In genomic region chr16:82580293-82580900, GRCh38 we compare ENCODE assay signal across 10 cellular contexts. TPM values are rescaled to one million over a fixed set of nuclear protein-coding genes. Genes with fewer than 3 reads are reported as not detected.
DNase-seq lines count a peak whose midpoint lies in the region; ATAC-seq and TF ChIP-seq lines count a peak whose summit lies in the region.
"Had no signal": no experiment of that assay in that cellular context is flagged by ENCODE, and none has a peak within 500 bp of the region (broad histone marks: within the 10 kb centered on the region; RNA-seq: fewer than 3 reads in every experiment).

No MANE protein-coding gene starts in this region.

- no peaks in the 10 kb centered on the region for H3K79me2 ChIP-seq in OCI-LY7 (ENCODE audit: insufficient read depth, low read depth, low read length)

- no peaks in the 10 kb centered on the region for H3K27me3 Mint-ChIP-seq in activated naive CD8-positive, alpha-beta T cell treated with anti-CD3 and anti-CD28 coated beads, Interleukin-2, amount 50 U/mL, for 24 hours

- intact Hi-C loops in OCI-LY7 (cut with micrococcal nuclease; ENCODE audit: unreplicated experiment) (no loop called here), testis (cut with DNase I; ENCODE audit: low total_unique reads) (no loop called here)

- H3K4me3 Mint-ChIP-seq in activated naive CD8-positive, alpha-beta T cell treated with anti-CD3 and anti-CD28 coated beads, Interleukin-2, amount 50 U/mL, for 24 hours = no peak overlapping the region

- H4K20me1 ChIP-seq in OCI-LY7 (ENCODE audit: insufficient read depth, low read length) = no peaks in the 10 kb centered on the region
- H4K20me1 ChIP-seq: BLaER1 had no signal

- H3K4me1 ChIP-seq in OCI-LY7 (ENCODE audit: insufficient read depth, low read length, poor library complexity, severe bottlenecking) = no peaks in the 10 kb centered on the region
- no peaks in the 10 kb centered on the region for H3K4me1 ChIP-seq in cardiac muscle cell (ENCODE audit: low read depth)
- H3K4me1 ChIP-seq in testis = no peaks in the 10 kb centered on the region
- H3K4me1 ChIP-seq: Peyer's patch had no signal

- no peaks in the 10 kb centered on the region for H3K9me3 ChIP-seq in OCI-LY7 (ENCODE audit: low read length)
- H3K9me3 ChIP-seq in cardiac muscle cell (ENCODE audit: low read depth) = no peaks in the 10 kb centered on the region
- H3K9me3 ChIP-seq in testis = no peaks in the 10 kb centered on the region
- H3K9me3 ChIP-seq: BLaER1, Peyer's patch had no signal

- ATAC-seq in activated naive CD8-positive, alpha-beta T cell treated with anti-CD3 and anti-CD28 coated beads, Interleukin-2, amount 50 U/mL, for 24 hours = no peak

- POLR2A ChIA-PET in OCI-LY7 (lab: Charles Lee) = no interaction called here

- H2AFZ ChIP-seq in OCI-LY7 (ENCODE audit: low read length) = no peak overlapping the region

- TF ChIP-seq POLR2A in testis (IDR thresholded peaks at IDR 0.05) = no peak

- H3K4me3 ChIP-seq in OCI-LY7 (ENCODE audit: low read depth, low read length, poor library complexity, severe bottlenecking) (no peak overlapping the region), cardiac muscle cell (no peak overlapping the region), testis (no peak overlapping the region)
- H3K4me3 ChIP-seq: BLaER1, Peyer's patch had no signal

- H3K27ac ChIP-seq in OCI-LY7 (ENCODE audit: low read depth, low read length, poor library complexity, severe bottlenecking) = no peak overlapping the region
- no peak overlapping the region for H3K27ac ChIP-seq in cardiac muscle cell
- no peak overlapping the region for H3K27ac ChIP-seq in testis
- H3K27ac ChIP-seq: BLaER1, Peyer's patch had no signal

- DNase-seq in NCI-H345 (lab: John Stamatoyannopoulos, UW) = peak; percentile 33
- no peak for DNase-seq in NCI-H345 treated with DMSO at 0.1 percent for 48 hours (lab: John Stamatoyannopoulos, UW; ENCODE audit: unreplicated experiment)
- peak; percentile 7 for DNase-seq in OCI-LY7 (ENCODE audit: low spot score)
- peak; percentile 7 to 19 for DNase-seq in cardiac muscle cell (ENCODE audit: low read depth in 1 of 2, low spot score in 1 of 2)
- DNase-seq in testis = peak; percentile 68
- no peak for DNase-seq in dedifferentiated amniotic fluid mesenchymal stem cell (ENCODE audit: extremely low spot score)
- DNase-seq in activated naive CD8-positive, alpha-beta T cell treated with anti-CD3 and anti-CD28 coated beads, Interleukin-2, amount 50 U/mL, for 24 hours = no peak
- no peak for DNase-seq in islet precursor cell

- 60 to 61% methylated on average over 9 of the region's 9 CpGs for WGBS in testis, 2 donors

- CTCF ChIA-PET in OCI-LY7 (lab: Charles Lee; ENCODE audit: unreplicated experiment) = no interaction called here

- H3K4me2 ChIP-seq in OCI-LY7 (ENCODE audit: low read length) = no peak overlapping the region
- H3K4me2 ChIP-seq: BLaER1 had no signal

- no peaks in the 10 kb centered on the region for H3K9me3 Mint-ChIP-seq in activated naive CD8-positive, alpha-beta T cell treated with anti-CD3 and anti-CD28 coated beads, Interleukin-2, amount 50 U/mL, for 24 hours

- no peaks in the 10 kb centered on the region for H3K36me3 Mint-ChIP-seq in activated naive CD8-positive, alpha-beta T cell treated with anti-CD3 and anti-CD28 coated beads, Interleukin-2, amount 50 U/mL, for 24 hours (ENCODE audit: low read depth)

- no peaks in the 10 kb centered on the region for H3K9me2 ChIP-seq in OCI-LY7 (ENCODE audit: insufficient read depth, low read length)

- H3K27ac Mint-ChIP-seq in activated naive CD8-positive, alpha-beta T cell treated with anti-CD3 and anti-CD28 coated beads, Interleukin-2, amount 50 U/mL, for 24 hours = no peak overlapping the region

- H3K4me1 Mint-ChIP-seq in activated naive CD8-positive, alpha-beta T cell treated with anti-CD3 and anti-CD28 coated beads, Interleukin-2, amount 50 U/mL, for 24 hours = no peaks in the 10 kb centered on the region

- H3K27me3 ChIP-seq in cardiac muscle cell (no peaks in the 10 kb centered on the region), testis (no peaks in the 10 kb centered on the region)
- H3K27me3 ChIP-seq: BLaER1, Peyer's patch had no signal

- peak; percentile 54; the same call in 1 of the 2 replicates for TF ChIP-seq CTCF in OCI-LY7 (conservative IDR thresholded peaks at IDR 0.05; ENCODE audit: low read length)
- TF ChIP-seq CTCF in cardiac muscle cell (IDR thresholded peaks at IDR 0.05; ENCODE audit: low read depth, low read length) = peak; percentile 27
- TF ChIP-seq CTCF in testis (IDR thresholded peaks at IDR 0.05) = peak in 1 of 3 experiments; percentile 5

- H3K36me3 ChIP-seq in OCI-LY7 (ENCODE audit: insufficient read depth, low read length) (no peaks in the 10 kb centered on the region), cardiac muscle cell (no peaks in the 10 kb centered on the region), testis (ENCODE audit: low read depth, missing control alignments) (no peaks in the 10 kb centered on the region)
- H3K36me3 ChIP-seq: BLaER1, Peyer's patch had no signal

- no TSS peak for BruUV-seq in OCI-LY7 (replicated peaks; lab: Mats Ljungman, UMichigan)

RNA-seq across cellular contexts. Expression of gene CDH13, which starts 46.4 kb away (rescaled TPM):
- not detected in 2 replicates for total RNA-seq in OCI-LY7 (2014; rRNA removed; shearing (Covaris generic))
- total RNA-seq in OCI-LY7 (2022) (not detected in 2 replicates), cardiac muscle cell (4.8 and 6.3 TPM in 2 replicates), testis (1 to 10 TPM; 1.2 to 2.0 TPM)
- polyA plus RNA-seq in cardiac muscle cell (2.9 and 6.1 TPM in 2 replicates), testis (ENCODE audit: insufficient read depth, low read depth, low replicate concordance) (11.1 TPM)

Comparison
In these comparisons a context has a peak if more than half of its experiments do, and no peak if none do; other contexts are left out.
1. DNase-seq: peak in NCI-H345 (single experiment), OCI-LY7 (single experiment), cardiac muscle cell (2 of 2) and testis (single experiment); none in NCI-H345 treated with DMSO at 0.1 percent for 48 hours (single experiment), dedifferentiated amniotic fluid mesenchymal stem cell (single experiment), activated naive CD8-positive, alpha-beta T cell treated with anti-CD3 and anti-CD28 coated beads, Interleukin-2, amount 50 U/mL, for 24 hours (single experiment) and islet precursor cell (single experiment).